ENCODE assay signal across 8 cellular contexts in genomic region chr3:38805765-38806386, GRCh38. TPM values are rescaled to one million over a fixed set of nuclear protein-coding genes. Genes with fewer than 3 reads are reported as not detected.
DNase-seq lines count a peak whose midpoint lies in the region; ATAC-seq and TF ChIP-seq lines count a peak whose summit lies in the region.

No MANE protein-coding gene starts in this region.

- 17% methylated on average over 9 of the region's 9 CpGs for WGBS in prostate gland

- TF ChIP-seq CTCF in AG09319 (IDR thresholded peaks at IDR 0.05; ENCODE audit: low read depth, low read length) (no peak), prostate gland (IDR thresholded peaks at IDR 0.05) (no peak)

- ATAC-seq in HG03457 (IDR thresholded peaks at IDR 0.05; ENCODE audit: unreplicated experiment) (no peak), HG02588 (IDR thresholded peaks at IDR 0.05; ENCODE audit: unreplicated experiment) (no peak), HG03432 (IDR thresholded peaks at IDR 0.05; ENCODE audit: unreplicated experiment) (no peak)

- peak; percentile 28 for DNase-seq in AG09319 (ENCODE audit: extremely low read depth, low read depth)
- DNase-seq in H7 = peak; percentile 70
- DNase-seq in SJCRH30 = peak; percentile 57 to 86
- DNase-seq in erythroblast (lab: John Stamatoyannopoulos, UW) = peak; percentile 74 to 78
- peak; percentile 10 for DNase-seq in prostate gland (ENCODE audit: low spot score)

- H3K27ac ChIP-seq in SJCRH30 = no peak overlapping the region
- no peak overlapping the region for H3K27ac ChIP-seq in prostate gland

- intact Hi-C loops in prostate gland (cut with DNase I) = no loop called here

- H3K36me3 ChIP-seq in H7 (replicated peaks; ENCODE audit: control insufficient read depth, insufficient read depth, low read length) = no peaks in the 10 kb centered on the region
- H3K36me3 ChIP-seq in SJCRH30 = no peaks in the 10 kb centered on the region
- H3K36me3 ChIP-seq in prostate gland = no peaks in the 10 kb centered on the region

- no peaks in the 10 kb centered on the region for H3K4me1 ChIP-seq in SJCRH30
- H3K4me1 ChIP-seq in prostate gland (replicated peaks) = no peaks in the 10 kb centered on the region

- H3K9me3 ChIP-seq in SJCRH30 (replicated peaks) (no peaks in the 10 kb centered on the region), prostate gland (no peaks in the 10 kb centered on the region)

- no peak for TF ChIP-seq POLR2A in erythroblast (IDR thresholded peaks at IDR 0.05; ENCODE audit: low read length)
- TF ChIP-seq POLR2A in prostate gland (IDR thresholded peaks at IDR 0.05) = no peak

- H3K4me3 ChIP-seq in H7 (ENCODE audit: insufficient read depth, low read depth, low read length) (no peak overlapping the region), SJCRH30 (no peak overlapping the region), prostate gland (no peak overlapping the region)

- H3K27me3 ChIP-seq in H7 (ENCODE audit: control insufficient read depth, insufficient read depth, low read length) = no peaks in the 10 kb centered on the region; the same call in 1 of the 2 replicates
- H3K27me3 ChIP-seq in SJCRH30 = no peaks in the 10 kb centered on the region
- H3K27me3 ChIP-seq in prostate gland (replicated peaks; ENCODE audit: insufficient read depth) = no peaks in the 10 kb centered on the region

RNA-seq across cellular contexts. Expression of gene SCN10A, which starts 10.1 kb away (rescaled TPM):
- total RNA-seq in H7 (2014; rRNA removed; shearing (Covaris generic)) = not detected in 2 replicates
- total RNA-seq in SJCRH30 (2014; rRNA removed; shearing (Covaris generic)) = not detected in 2 replicates
- not detected for total RNA-seq in prostate gland

Comparison
In these comparisons a context has a peak if more than half of its experiments do, and no peak if none do; other contexts are left out.
1. DNase-seq: peak in every context shown above with its lines; median percentile 76 in erythroblast; 72 in SJCRH30; 70 in H7; 28 in AG09319; 10 in prostate gland.